ENCODE assay signal across 1 cellular context in genomic region chr10:3740157-3740871, GRCh38.
TF ChIP-seq lines count a peak whose summit lies in the region.

No MANE protein-coding gene starts in this region.

TF ChIP-seq in HepG2, 621 proteins besides CTCF, POLR2A, EP300 and RAD21 (continued from another document and continues in another):
- TF ChIP-seq ZBTB46 (CRISPR knock-in tag; IDR thresholded peaks at IDR 0.05; ENCODE audit: borderline replicate concordance) (no peak), AKNA (CRISPR knock-in tag; IDR thresholded peaks at IDR 0.05; ENCODE audit: borderline replicate concordance) (no peak), MBD4 (IDR thresholded peaks at IDR 0.05; ENCODE audit: borderline replicate concordance, low read length) (no peak), ZNF644 (CRISPR knock-in tag; IDR thresholded peaks at IDR 0.05; ENCODE audit: low read depth) (peak; percentile 64; the same call in 1 of the 2 replicates), CREB3 (CRISPR knock-in tag; IDR thresholded peaks at IDR 0.05) (no peak), ISL2 (CRISPR knock-in tag; IDR thresholded peaks at IDR 0.05) (peak; percentile 93), ZNF773 (CRISPR knock-in tag; IDR thresholded peaks at IDR 0.05; ENCODE audit: borderline replicate concordance) (no peak), TBX2 (CRISPR knock-in tag; IDR thresholded peaks at IDR 0.05; ENCODE audit: borderline replicate concordance) (peak; percentile 95), MTA3 (CRISPR knock-in tag; IDR thresholded peaks at IDR 0.05) (no peak), ZNF7 (CRISPR knock-in tag; IDR thresholded peaks at IDR 0.05) (no peak; the same call in none of the 2 replicates), KAT8 (CRISPR knock-in tag; IDR thresholded peaks at IDR 0.05) (peak; percentile 38; the same call in 1 of the 2 replicates), ZNF564 (CRISPR knock-in tag; IDR thresholded peaks at IDR 0.05) (no peak), AGO2 (optimal IDR thresholded peaks at IDR 0.05; ENCODE audit: low read depth, low read length) (no peak), MEIS2 (CRISPR knock-in tag; IDR thresholded peaks at IDR 0.05) (0 out of 2 replicates have a peak, but pooled peaks have one; percentile 16), FOSL1 (CRISPR knock-in tag; IDR thresholded peaks at IDR 0.05; ENCODE audit: borderline replicate concordance) (peak; percentile 73; the same call in 1 of the 2 replicates), ZNF674 (CRISPR knock-in tag; IDR thresholded peaks at IDR 0.05; ENCODE audit: low read depth) (no peak), TRIM24 (CRISPR knock-in tag; IDR thresholded peaks at IDR 0.05) (no peak), AKAP8 (CRISPR knock-in tag; IDR thresholded peaks at IDR 0.05) (no peak), BATF2 (CRISPR knock-in tag; IDR thresholded peaks at IDR 0.05) (no peak), RARA (CRISPR knock-in tag; IDR thresholded peaks at IDR 0.05) (peak; percentile 66), ZFP1 (CRISPR knock-in tag; IDR thresholded peaks at IDR 0.05) (0 out of 2 replicates have a peak, but pooled peaks have one; percentile 45), ZIK1 (CRISPR knock-in tag; IDR thresholded peaks at IDR 0.05; ENCODE audit: borderline replicate concordance, low read depth) (no peak), CHD2 (IDR thresholded peaks at IDR 0.05; ENCODE audit: low read depth, low read length) (no peak), CBX1 (IDR thresholded peaks at IDR 0.05; ENCODE audit: low read depth) (no peak), ZNF382 (CRISPR knock-in tag; IDR thresholded peaks at IDR 0.05; ENCODE audit: borderline replicate concordance) (no peak)
- TF ChIP-seq, protein P1, sequence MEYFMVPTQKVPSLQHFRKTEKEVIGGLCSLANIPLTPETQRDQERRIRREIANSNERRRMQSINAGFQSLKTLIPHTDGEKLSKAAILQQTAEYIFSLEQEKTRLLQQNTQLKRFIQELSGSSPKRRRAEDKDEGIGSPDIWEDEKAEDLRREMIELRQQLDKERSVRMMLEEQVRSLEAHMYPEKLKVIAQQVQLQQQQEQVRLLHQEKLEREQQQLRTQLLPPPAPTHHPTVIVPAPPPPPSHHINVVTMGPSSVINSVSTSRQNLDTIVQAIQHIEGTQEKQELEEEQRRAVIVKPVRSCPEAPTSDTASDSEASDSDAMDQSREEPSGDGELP (IDR thresholded peaks at IDR 0.05; ENCODE audit: borderline replicate concordance, low read depth): peak; percentile 96
- TF ChIP-seq, protein P2, sequence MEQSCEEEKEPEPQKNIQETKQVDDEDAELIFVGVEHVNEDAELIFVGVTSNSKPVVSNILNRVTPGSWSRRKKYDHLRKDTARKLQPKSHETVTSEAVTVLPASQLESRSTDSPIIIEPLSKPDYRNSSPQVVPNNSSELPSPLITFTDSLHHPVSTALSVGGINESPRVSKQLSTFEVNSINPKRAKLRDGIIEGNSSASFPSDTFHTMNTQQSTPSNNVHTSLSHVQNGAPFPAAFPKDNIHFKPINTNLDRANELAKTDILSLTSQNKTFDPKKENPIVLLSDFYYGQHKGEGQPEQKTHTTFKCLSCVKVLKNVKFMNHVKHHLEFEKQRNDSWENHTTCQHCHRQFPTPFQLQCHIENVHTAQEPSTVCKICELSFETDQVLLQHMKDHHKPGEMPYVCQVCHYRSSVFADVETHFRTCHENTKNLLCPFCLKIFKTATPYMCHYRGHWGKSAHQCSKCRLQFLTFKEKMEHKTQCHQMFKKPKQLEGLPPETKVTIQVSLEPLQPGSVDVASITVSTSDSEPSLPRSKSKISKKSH (CRISPR knock-in tag; IDR thresholded peaks at IDR 0.05; ENCODE audit: borderline replicate concordance): no peak
- TF ChIP-seq, protein P3, sequence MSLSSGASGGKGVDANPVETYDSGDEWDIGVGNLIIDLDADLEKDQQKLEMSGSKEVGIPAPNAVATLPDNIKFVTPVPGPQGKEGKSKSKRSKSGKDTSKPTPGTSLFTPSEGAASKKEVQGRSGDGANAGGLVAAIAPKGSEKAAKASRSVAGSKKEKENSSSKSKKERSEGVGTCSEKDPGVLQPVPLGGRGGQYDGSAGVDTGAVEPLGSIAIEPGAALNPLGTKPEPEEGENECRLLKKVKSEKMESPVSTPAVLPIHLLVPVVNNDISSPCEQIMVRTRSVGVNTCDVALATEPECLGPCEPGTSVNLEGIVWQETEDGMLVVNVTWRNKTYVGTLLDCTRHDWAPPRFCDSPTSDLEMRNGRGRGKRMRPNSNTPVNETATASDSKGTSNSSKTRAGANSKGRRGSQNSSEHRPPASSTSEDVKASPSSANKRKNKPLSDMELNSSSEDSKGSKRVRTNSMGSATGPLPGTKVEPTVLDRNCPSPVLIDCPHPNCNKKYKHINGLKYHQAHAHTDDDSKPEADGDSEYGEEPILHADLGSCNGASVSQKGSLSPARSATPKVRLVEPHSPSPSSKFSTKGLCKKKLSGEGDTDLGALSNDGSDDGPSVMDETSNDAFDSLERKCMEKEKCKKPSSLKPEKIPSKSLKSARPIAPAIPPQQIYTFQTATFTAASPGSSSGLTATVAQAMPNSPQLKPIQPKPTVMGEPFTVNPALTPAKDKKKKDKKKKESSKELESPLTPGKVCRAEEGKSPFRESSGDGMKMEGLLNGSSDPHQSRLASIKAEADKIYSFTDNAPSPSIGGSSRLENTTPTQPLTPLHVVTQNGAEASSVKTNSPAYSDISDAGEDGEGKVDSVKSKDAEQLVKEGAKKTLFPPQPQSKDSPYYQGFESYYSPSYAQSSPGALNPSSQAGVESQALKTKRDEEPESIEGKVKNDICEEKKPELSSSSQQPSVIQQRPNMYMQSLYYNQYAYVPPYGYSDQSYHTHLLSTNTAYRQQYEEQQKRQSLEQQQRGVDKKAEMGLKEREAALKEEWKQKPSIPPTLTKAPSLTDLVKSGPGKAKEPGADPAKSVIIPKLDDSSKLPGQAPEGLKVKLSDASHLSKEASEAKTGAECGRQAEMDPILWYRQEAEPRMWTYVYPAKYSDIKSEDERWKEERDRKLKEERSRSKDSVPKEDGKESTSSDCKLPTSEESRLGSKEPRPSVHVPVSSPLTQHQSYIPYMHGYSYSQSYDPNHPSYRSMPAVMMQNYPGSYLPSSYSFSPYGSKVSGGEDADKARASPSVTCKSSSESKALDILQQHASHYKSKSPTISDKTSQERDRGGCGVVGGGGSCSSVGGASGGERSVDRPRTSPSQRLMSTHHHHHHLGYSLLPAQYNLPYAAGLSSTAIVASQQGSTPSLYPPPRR (CRISPR knock-in tag; IDR thresholded peaks at IDR 0.05; ENCODE audit: borderline replicate concordance): peak; percentile 85
- TF ChIP-seq, protein P4, sequence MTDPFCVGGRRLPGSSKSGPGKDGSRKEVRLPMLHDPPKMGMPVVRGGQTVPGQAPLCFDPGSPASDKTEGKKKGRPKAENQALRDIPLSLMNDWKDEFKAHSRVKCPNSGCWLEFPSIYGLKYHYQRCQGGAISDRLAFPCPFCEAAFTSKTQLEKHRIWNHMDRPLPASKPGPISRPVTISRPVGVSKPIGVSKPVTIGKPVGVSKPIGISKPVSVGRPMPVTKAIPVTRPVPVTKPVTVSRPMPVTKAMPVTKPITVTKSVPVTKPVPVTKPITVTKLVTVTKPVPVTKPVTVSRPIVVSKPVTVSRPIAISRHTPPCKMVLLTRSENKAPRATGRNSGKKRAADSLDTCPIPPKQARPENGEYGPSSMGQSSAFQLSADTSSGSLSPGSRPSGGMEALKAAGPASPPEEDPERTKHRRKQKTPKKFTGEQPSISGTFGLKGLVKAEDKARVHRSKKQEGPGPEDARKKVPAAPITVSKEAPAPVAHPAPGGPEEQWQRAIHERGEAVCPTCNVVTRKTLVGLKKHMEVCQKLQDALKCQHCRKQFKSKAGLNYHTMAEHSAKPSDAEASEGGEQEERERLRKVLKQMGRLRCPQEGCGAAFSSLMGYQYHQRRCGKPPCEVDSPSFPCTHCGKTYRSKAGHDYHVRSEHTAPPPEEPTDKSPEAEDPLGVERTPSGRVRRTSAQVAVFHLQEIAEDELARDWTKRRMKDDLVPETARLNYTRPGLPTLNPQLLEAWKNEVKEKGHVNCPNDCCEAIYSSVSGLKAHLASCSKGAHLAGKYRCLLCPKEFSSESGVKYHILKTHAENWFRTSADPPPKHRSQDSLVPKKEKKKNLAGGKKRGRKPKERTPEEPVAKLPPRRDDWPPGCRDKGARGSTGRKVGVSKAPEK (CRISPR knock-in tag; IDR thresholded peaks at IDR 0.05; ENCODE audit: borderline replicate concordance): no peak
- TF ChIP-seq, protein P5, sequence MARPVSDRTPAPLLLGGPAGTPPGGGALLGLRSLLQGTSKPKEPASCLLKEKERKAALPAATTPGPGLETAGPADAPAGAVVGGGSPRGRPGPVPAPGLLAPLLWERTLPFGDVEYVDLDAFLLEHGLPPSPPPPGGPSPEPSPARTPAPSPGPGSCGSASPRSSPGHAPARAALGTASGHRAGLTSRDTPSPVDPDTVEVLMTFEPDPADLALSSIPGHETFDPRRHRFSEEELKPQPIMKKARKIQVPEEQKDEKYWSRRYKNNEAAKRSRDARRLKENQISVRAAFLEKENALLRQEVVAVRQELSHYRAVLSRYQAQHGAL (CRISPR knock-in tag; IDR thresholded peaks at IDR 0.05; ENCODE audit: not compliant biosample characterization): no peak
